26 cellular contexts compared by ENCODE assay signal in the genomic region with DNA sequence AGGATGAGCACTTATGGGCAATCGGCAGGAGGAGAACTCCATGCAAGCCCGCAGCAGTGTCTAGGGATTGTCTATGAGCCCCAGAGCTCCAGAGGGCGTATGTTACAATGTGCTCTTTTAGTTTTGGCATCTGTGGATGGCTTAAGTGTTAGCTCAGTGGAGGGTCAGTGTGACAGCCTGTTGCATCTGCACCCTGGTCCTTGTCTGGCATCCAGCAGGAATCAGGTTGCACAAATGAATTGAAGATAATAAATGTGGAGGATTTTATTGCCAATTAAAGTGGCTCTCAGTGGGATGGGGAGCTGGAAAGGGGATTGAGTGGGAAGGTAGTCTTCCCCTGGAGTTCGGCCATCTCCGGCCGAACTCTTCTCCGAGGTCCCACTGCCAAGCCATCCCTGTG.
"Had no signal": no experiment of that assay in that cellular context is flagged by ENCODE, and none has a peak within 500 bp of the region (broad histone marks: within the 10 kb centered on the region; RNA-seq: fewer than 3 reads in every experiment).

No MANE protein-coding gene starts in this region.

- H3K36me3 Mint-ChIP-seq: naive B cell; natural killer cell treated with Interleukin-12 subunit alpha and Interleukin-12 subunit beta and Interleukin-15 and Interleukin-18, amount 100 ng/mL, for 72 hours had no signal

- H3K4me1 ChIP-seq: gastrocnemius medialis, lower lobe of right lung, pancreas, right lobe of liver had no signal

- H3K9me3 ChIP-seq: gastrocnemius medialis, mucosa of descending colon, neutrophil, pancreas, right lobe of liver, thyroid gland had no signal

- ATAC-seq: effector memory CD8-positive, alpha-beta T cell; gastrocnemius medialis; heart left ventricle; left colon; left ventricle myocardium superior; lower lobe of right lung; mucosa of descending colon; natural killer cell treated with Interleukin-12 subunit alpha and Interleukin-12 subunit beta and Interleukin-15 and Interleukin-18, amount 100 ng/mL, for 72 hours; pancreas; right lobe of liver; stimulated activated naive CD8-positive, alpha-beta T cell treated with anti-CD3 and anti-CD28 coated beads, Interleukin-15, amount 100 ng/mL, for 72 hours had no signal

- DNase-seq: cortex of kidney; effector memory CD8-positive, alpha-beta T cell; foreskin fibroblast; gastrocnemius medialis; heart left ventricle; kidney glomerular epithelial cell; left colon; left ventricle myocardium superior; lower lobe of right lung; mucosa of descending colon; naive B cell; pancreas; right lobe of liver; stimulated activated CD4-positive, alpha-beta T cell treated with anti-CD3 and anti-CD28 coated beads, Interleukin-12 subunit alpha, Interleukin-12 subunit beta, amount 100 ng/mL, for 4 hours; stimulated activated CD4-positive, alpha-beta T cell treated with anti-CD3 and anti-CD28 coated beads, Interleukin-1b, Interleukin-23, amount 100 ng/mL, for 48 hours; stimulated activated CD4-positive, alpha-beta T cell treated with anti-CD3 and anti-CD28 coated beads, Interleukin-4, amount 100 ng/mL, for 1 hour; stimulated activated CD8-positive, alpha-beta memory T cell treated with anti-CD3 and anti-CD28 coated beads, Interleukin-4, amount 100 ng/mL, for 48 hours; stimulated activated naive CD4-positive, alpha-beta T cell; stimulated activated naive CD8-positive, alpha-beta T cell treated with anti-CD3 and anti-CD28 coated beads, Interleukin-15, amount 100 ng/mL, for 72 hours; thyroid gland had no signal

- H3K27ac Mint-ChIP-seq: effector memory CD8-positive, alpha-beta T cell; natural killer cell treated with Interleukin-12 subunit alpha and Interleukin-12 subunit beta and Interleukin-15 and Interleukin-18, amount 100 ng/mL, for 72 hours; type B pancreatic cell had no signal

- H3K27me3 Mint-ChIP-seq: effector memory CD8-positive, alpha-beta T cell; naive B cell; natural killer cell treated with Interleukin-12 subunit alpha and Interleukin-12 subunit beta and Interleukin-15 and Interleukin-18, amount 100 ng/mL, for 72 hours; type B pancreatic cell had no signal

- H3K4me2 ChIP-seq: hepatocyte, smooth muscle cell had no signal

- H3K27ac ChIP-seq: gastrocnemius medialis, hepatocyte, lower lobe of right lung, neutrophil, pancreas, right lobe of liver, thyroid gland had no signal

- H3K4me3 ChIP-seq: gastrocnemius medialis, heart left ventricle, hepatocyte, lower lobe of right lung, mucosa of descending colon, pancreas, right lobe of liver, smooth muscle cell, thyroid gland had no signal

- H3K4me1 Mint-ChIP-seq: naive B cell; stimulated activated naive CD8-positive, alpha-beta T cell treated with anti-CD3 and anti-CD28 coated beads, Interleukin-15, amount 100 ng/mL, for 72 hours had no signal

- H3K4me3 Mint-ChIP-seq: effector memory CD8-positive, alpha-beta T cell; naive B cell; natural killer cell treated with Interleukin-12 subunit alpha and Interleukin-12 subunit beta and Interleukin-15 and Interleukin-18, amount 100 ng/mL, for 72 hours; neural crest cell; stimulated activated naive CD8-positive, alpha-beta T cell treated with anti-CD3 and anti-CD28 coated beads, Interleukin-15, amount 100 ng/mL, for 72 hours; type B pancreatic cell had no signal

- H3K36me3 ChIP-seq: gastrocnemius medialis, neutrophil, pancreas, right lobe of liver, thyroid gland had no signal

- H2AFZ ChIP-seq: hepatocyte had no signal

- H3K27me3 ChIP-seq: gastrocnemius medialis, heart left ventricle, hepatocyte, neutrophil, pancreas, right lobe of liver, thyroid gland had no signal
